11 cellular contexts compared by ENCODE assay signal in the genomic region with DNA sequence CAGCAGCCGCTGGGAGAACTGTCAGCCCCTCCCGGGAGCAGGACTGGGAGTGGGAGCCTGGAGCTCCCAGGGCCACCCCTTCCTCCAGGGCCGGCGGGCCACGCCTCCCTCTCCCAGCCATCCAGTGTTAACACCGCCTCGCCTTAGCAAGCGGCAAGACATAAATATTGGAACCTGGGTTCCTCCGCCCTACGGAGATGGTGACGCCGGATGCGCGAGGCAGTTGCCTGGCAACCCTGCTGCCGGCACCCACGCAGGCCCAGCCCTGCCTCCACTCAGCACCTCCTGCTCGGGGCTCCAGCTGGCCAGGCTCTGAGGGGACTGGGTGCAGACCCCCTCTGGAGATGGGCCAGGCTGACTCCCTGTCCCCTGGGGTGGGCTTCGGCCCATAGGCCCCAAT. TPM values are rescaled to one million over a fixed set of nuclear protein-coding genes. Genes with fewer than 3 reads are reported as not detected.
DNase-seq lines count a peak whose midpoint lies in the region; ATAC-seq and TF ChIP-seq lines count a peak whose summit lies in the region.
"Had no signal": no experiment of that assay in that cellular context is flagged by ENCODE, and none has a peak within 500 bp of the region (broad histone marks: within the 10 kb centered on the region; RNA-seq: fewer than 3 reads in every experiment).

No MANE protein-coding gene starts in this region.

- no peaks in the 10 kb centered on the region for H3K9me3 ChIP-seq in right lobe of liver

- H3K36me3 Mint-ChIP-seq in activated CD4-positive, alpha-beta memory T cell treated with anti-CD3 and anti-CD28 coated beads for 36 hours, result no peaks in the 10 kb centered on the region
- H3K36me3 Mint-ChIP-seq in activated CD4-positive, alpha-beta memory T cell treated with anti-CD3 and anti-CD28 coated beads, Interleukin-2, amount 10 ng/mL, durations not matched to agents 7 days and 5 days (ENCODE audit: low read depth), result no peaks in the 10 kb centered on the region
- H3K36me3 Mint-ChIP-seq: CD4-positive, alpha-beta memory T cell; IgD-negative memory B cell had no signal

- H3K4me3 ChIP-seq in fibroblast of the aortic adventitia (ENCODE audit: low read depth, low read length) (no peak overlapping the region), right lobe of liver (no peak overlapping the region)
- H3K4me3 ChIP-seq: lung had no signal

- no peaks in the 10 kb centered on the region for H3K36me3 ChIP-seq in right lobe of liver

- ATAC-seq in GM19463 (IDR thresholded peaks at IDR 0.05; ENCODE audit: unreplicated experiment) (no peak), right lobe of liver (no peak)

- DNase-seq in activated CD4-positive, alpha-beta memory T cell treated with anti-CD3 and anti-CD28 coated beads for 36 hours, result peak; percentile 46
- DNase-seq in activated CD4-positive, alpha-beta memory T cell treated with anti-CD3 and anti-CD28 coated beads, Interleukin-2, amount 10 ng/mL, durations not matched to agents 7 days and 5 days, result no peak
- DNase-seq in RWPE1 (ENCODE audit: low spot score) (peak; percentile 16), fibroblast of the aortic adventitia (ENCODE audit: low read depth) (peak; percentile 10), amniotic stem cell (lab: John Stamatoyannopoulos, UW) (no peak), right lobe of liver (no peak)
- peak; percentile 21 for DNase-seq in stimulated activated naive CD4-positive, alpha-beta T cell treated with Interleukin-2 at 50 U/mL for 16 hours (lab: John Stamatoyannopoulos, UW)

- TF ChIP-seq CTCF in RWPE1 (conservative IDR thresholded peaks at IDR 0.05; ENCODE audit: low read depth) (no peak), fibroblast of the aortic adventitia (IDR thresholded peaks at IDR 0.05; ENCODE audit: insufficient read depth, low read length) (no peak), right lobe of liver (IDR thresholded peaks at IDR 0.05) (no peak)

- no peak overlapping the region for H3K27ac ChIP-seq in RWPE1
- no peak overlapping the region for H3K27ac ChIP-seq in right lobe of liver

- H3K9me3 Mint-ChIP-seq in activated CD4-positive, alpha-beta memory T cell treated with anti-CD3 and anti-CD28 coated beads for 36 hours, result no peaks in the 10 kb centered on the region
- H3K9me3 Mint-ChIP-seq in activated CD4-positive, alpha-beta memory T cell treated with anti-CD3 and anti-CD28 coated beads, Interleukin-2, amount 10 ng/mL, durations not matched to agents 7 days and 5 days, result no peaks in the 10 kb centered on the region
- H3K9me3 Mint-ChIP-seq: CD4-positive, alpha-beta memory T cell; IgD-negative memory B cell had no signal

- H3K4me3 Mint-ChIP-seq in activated CD4-positive, alpha-beta memory T cell treated with anti-CD3 and anti-CD28 coated beads for 36 hours, result no peak overlapping the region
- no peak overlapping the region for H3K4me3 Mint-ChIP-seq in activated CD4-positive, alpha-beta memory T cell treated with anti-CD3 and anti-CD28 coated beads, Interleukin-2, amount 10 ng/mL, durations not matched to agents 7 days and 5 days
- H3K4me3 Mint-ChIP-seq: CD4-positive, alpha-beta memory T cell; IgD-negative memory B cell had no signal

- WGBS in right lobe of liver (ENCODE audit: insufficient coverage, low coverage, low lambda C conversion rate, missing lambda C conversion rate), result no CpG with 5 or more reads among the region's 18 CpGs

- CTCF ChIA-PET in activated CD4-positive, alpha-beta memory T cell treated with anti-CD3 and anti-CD28 coated beads for 36 hours (lab: Charles Lee), result no interaction called here
- CTCF ChIA-PET in activated CD4-positive, alpha-beta memory T cell treated with anti-CD3 and anti-CD28 coated beads, Interleukin-2, amount 10 ng/mL, durations not matched to agents 7 days and 5 days (lab: Charles Lee), result no interaction called here
- CTCF ChIA-PET in RWPE1 (lab: Yijun Ruan, JAX), result no interaction called here

- no peaks in the 10 kb centered on the region for H3K4me1 Mint-ChIP-seq in activated CD4-positive, alpha-beta memory T cell treated with anti-CD3 and anti-CD28 coated beads for 36 hours (ENCODE audit: low read depth)
- H3K4me1 Mint-ChIP-seq in activated CD4-positive, alpha-beta memory T cell treated with anti-CD3 and anti-CD28 coated beads, Interleukin-2, amount 10 ng/mL, durations not matched to agents 7 days and 5 days, result no peaks in the 10 kb centered on the region
- H3K4me1 Mint-ChIP-seq: CD4-positive, alpha-beta memory T cell had no signal

- H3K27me3 Mint-ChIP-seq in activated CD4-positive, alpha-beta memory T cell treated with anti-CD3 and anti-CD28 coated beads for 36 hours, result no peaks in the 10 kb centered on the region
- no peaks in the 10 kb centered on the region for H3K27me3 Mint-ChIP-seq in activated CD4-positive, alpha-beta memory T cell treated with anti-CD3 and anti-CD28 coated beads, Interleukin-2, amount 10 ng/mL, durations not matched to agents 7 days and 5 days
- H3K27me3 Mint-ChIP-seq: CD4-positive, alpha-beta memory T cell had no signal

- POLR2A ChIA-PET in activated CD4-positive, alpha-beta memory T cell treated with anti-CD3 and anti-CD28 coated beads for 36 hours (lab: Charles Lee), result no interaction called here
- POLR2A ChIA-PET in activated CD4-positive, alpha-beta memory T cell treated with anti-CD3 and anti-CD28 coated beads, Interleukin-2, amount 10 ng/mL, durations not matched to agents 7 days and 5 days (lab: Charles Lee), result no interaction called here
- POLR2A ChIA-PET in RWPE1 (lab: Yijun Ruan, JAX; ENCODE audit: low non-redundant PET), result no interaction called here

- no peak overlapping the region for H3K27ac Mint-ChIP-seq in activated CD4-positive, alpha-beta memory T cell treated with anti-CD3 and anti-CD28 coated beads for 36 hours
- H3K27ac Mint-ChIP-seq in activated CD4-positive, alpha-beta memory T cell treated with anti-CD3 and anti-CD28 coated beads, Interleukin-2, amount 10 ng/mL, durations not matched to agents 7 days and 5 days, result no peak overlapping the region
- H3K27ac Mint-ChIP-seq: CD4-positive, alpha-beta memory T cell; IgD-negative memory B cell had no signal

- H3K4me1 ChIP-seq in right lobe of liver, result no peaks in the 10 kb centered on the region

- intact Hi-C loops in activated CD4-positive, alpha-beta memory T cell treated with anti-CD3 and anti-CD28 coated beads for 36 hours (cut with micrococcal nuclease), result no loop called here
- intact Hi-C loops in right lobe of liver (cut with DNase I), result no loop called here

- no peaks in the 10 kb centered on the region for H3K27me3 ChIP-seq in right lobe of liver

- no peak for TF ChIP-seq POLR2A in right lobe of liver (IDR thresholded peaks at IDR 0.05)

RNA-seq across cellular contexts. Expression of gene CACNA1H, which starts 27.4 kb away (rescaled TPM):
- under 1 TPM; 0.26 to 0.61 TPM for total RNA-seq in activated CD4-positive, alpha-beta memory T cell treated with anti-CD3 and anti-CD28 coated beads for 36 hours
- under 1 TPM; 0.58 to 0.83 TPM for total RNA-seq in activated CD4-positive, alpha-beta memory T cell treated with anti-CD3 and anti-CD28 coated beads, Interleukin-2, amount 10 ng/mL, durations not matched to agents 7 days and 5 days
- total RNA-seq in fibroblast of the aortic adventitia (ENCODE audit: low replicate concordance), result 2.7 TPM in 1 of 2 replicates, not detected in the other
- 10 to 100 TPM in 1 of 6 experiments, 1 to 10 TPM in 3, under 1 TPM in 2; 0.56 to 14.0 (median 5.0) TPM for total RNA-seq in right lobe of liver

RNA-seq across cellular contexts. Expression of gene C1QTNF8, which starts 29.4 kb away (rescaled TPM):
- total RNA-seq in activated CD4-positive, alpha-beta memory T cell treated with anti-CD3 and anti-CD28 coated beads for 36 hours, result not detected
- total RNA-seq in activated CD4-positive, alpha-beta memory T cell treated with anti-CD3 and anti-CD28 coated beads, Interleukin-2, amount 10 ng/mL, durations not matched to agents 7 days and 5 days, result not detected
- not detected in 2 replicates for total RNA-seq in fibroblast of the aortic adventitia (ENCODE audit: low replicate concordance)
- total RNA-seq in right lobe of liver, result not detected
- total RNA-seq: CD4-positive, alpha-beta memory T cell had no signal

RNA-seq across cellular contexts. Expression of gene SSTR5, which starts 52.9 kb away (rescaled TPM):
- not detected for total RNA-seq in activated CD4-positive, alpha-beta memory T cell treated with anti-CD3 and anti-CD28 coated beads for 36 hours
- total RNA-seq in activated CD4-positive, alpha-beta memory T cell treated with anti-CD3 and anti-CD28 coated beads, Interleukin-2, amount 10 ng/mL, durations not matched to agents 7 days and 5 days, result not detected
- total RNA-seq in fibroblast of the aortic adventitia (ENCODE audit: low replicate concordance) (not detected in 2 replicates), right lobe of liver (not detected)
- total RNA-seq: CD4-positive, alpha-beta memory T cell had no signal

Comparison
In these comparisons a context has a peak if more than half of its experiments do, and no peak if none do; other contexts are left out.
1. DNase-seq: peak in activated CD4-positive, alpha-beta memory T cell treated with anti-CD3 and anti-CD28 coated beads for 36 hours (single experiment), RWPE1 (single experiment), fibroblast of the aortic adventitia (single experiment) and stimulated activated naive CD4-positive, alpha-beta T cell treated with Interleukin-2 at 50 U/mL for 16 hours (single experiment); none in activated CD4-positive, alpha-beta memory T cell treated with anti-CD3 and anti-CD28 coated beads, Interleukin-2, amount 10 ng/mL, durations not matched to agents 7 days and 5 days (single experiment), amniotic stem cell (single experiment) and right lobe of liver (0 of 3).